In the genomic region with DNA sequence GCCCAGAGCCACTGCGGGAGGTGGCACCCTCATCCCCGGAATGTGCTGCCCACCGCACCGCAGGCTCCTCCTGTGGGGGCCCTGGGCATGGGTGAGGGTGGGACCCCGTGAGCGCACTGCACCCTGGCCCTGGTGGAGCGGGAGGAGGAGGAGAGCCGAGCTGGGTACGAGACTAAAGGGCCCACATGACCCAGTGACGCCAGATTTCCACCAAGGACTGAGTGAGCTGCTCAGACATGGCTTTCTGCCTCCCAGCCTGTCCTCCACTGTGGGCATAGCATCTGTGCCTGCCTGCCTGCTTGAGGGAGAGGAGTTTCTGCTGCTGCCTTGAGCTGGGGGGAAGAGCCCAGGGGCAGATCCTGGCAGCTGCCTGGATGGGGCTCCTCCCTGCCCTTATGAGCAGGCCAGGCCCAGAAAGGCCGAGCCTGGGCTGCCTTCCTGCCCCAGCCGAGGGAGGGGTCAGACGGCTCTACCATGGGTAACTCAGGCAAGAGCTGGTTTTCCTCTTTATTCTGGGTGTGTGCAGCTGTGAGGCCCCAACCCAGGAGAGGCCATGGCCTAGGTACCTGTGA, we compare ENCODE assay signal across 16 cellular contexts.
A peak's percentile ranks its signal among the peaks of the same experiment; 100 is the strongest.
DNase-seq lines count a peak whose midpoint lies in the region; ATAC-seq and TF ChIP-seq lines count a peak whose summit lies in the region.
"Had no signal": no experiment of that assay in that cellular context is flagged by ENCODE, and none has a peak within 500 bp of the region (broad histone marks: within the 10 kb centered on the region; RNA-seq: fewer than 3 reads in every experiment).

No MANE protein-coding gene starts in this region.

- ATAC-seq in HG03135 (IDR thresholded peaks at IDR 0.05; ENCODE audit: unreplicated experiment) = no peak
- no peak for ATAC-seq in HG03175 (IDR thresholded peaks at IDR 0.05; ENCODE audit: unreplicated experiment)
- ATAC-seq: activated T-cell treated with anti-CD3 and anti-CD28 coated beads, Interleukin-2, amount 50 U/mL, for 72 hours; GM23338 had no signal

- H3K27ac ChIP-seq in cardiac muscle cell = peak overlapping the region; percentile 51
- peak overlapping the region; percentile 54 to 63 for H3K27ac ChIP-seq in right atrium auricular region
- H3K27ac ChIP-seq in sigmoid colon = peak overlapping the region in 3 of 4 donors; percentile 25 to 81 (median 78)
- peak overlapping the region; percentile 80 for H3K27ac ChIP-seq in vagina

- intact Hi-C loops in cardiac septum (cut with DNase I) (no loop called here), sigmoid colon (cut with DNase I) (no loop called here), vagina (cut with DNase I) (loop anchor here (10.0 kb wide), 1 partner anchor 90 kb away; a partner anchor contains a TSS)

- TF ChIP-seq POLR2A in sigmoid colon (IDR thresholded peaks at IDR 0.05) (no peak), vagina (IDR thresholded peaks at IDR 0.05) (no peak)

- H3K9me3 ChIP-seq in cardiac muscle cell (ENCODE audit: low read depth) (no peaks in the 10 kb centered on the region), right atrium auricular region (no peaks in the 10 kb centered on the region), sigmoid colon (no peaks in the 10 kb centered on the region), vagina (no peaks in the 10 kb centered on the region)

- TF ChIP-seq CTCF in cardiac muscle cell (IDR thresholded peaks at IDR 0.05; ENCODE audit: low read depth, low read length) (no peak), right atrium auricular region (IDR thresholded peaks at IDR 0.05) (no peak), sigmoid colon (IDR thresholded peaks at IDR 0.05) (no peak), vagina (IDR thresholded peaks at IDR 0.05) (no peak)

- H3K36me3 ChIP-seq in cardiac muscle cell (peaks cover 23% of the 10 kb centered on the region), right atrium auricular region (peaks cover 25% of the 10 kb centered on the region), sigmoid colon (peaks cover 0 to 15% (median 6%) of the 10 kb centered on the region in 4 donors), vagina (peaks cover 0 to 10% of the 10 kb centered on the region in 2 donors)

- no peak overlapping the region for H3K4me3 ChIP-seq in cardiac muscle cell
- no peak overlapping the region for H3K4me3 ChIP-seq in right atrium auricular region
- H3K4me3 ChIP-seq in sigmoid colon = no peak overlapping the region
- H3K4me3 ChIP-seq in vagina = no peak overlapping the region
- H3K4me3 ChIP-seq: GM23338 had no signal

- no peak for TF ChIP-seq EP300 in sigmoid colon (IDR thresholded peaks at IDR 0.05)

- H3K4me1 ChIP-seq in cardiac muscle cell (ENCODE audit: low read depth) = no peaks in the 10 kb centered on the region
- H3K4me1 ChIP-seq in right atrium auricular region = peaks cover 0 to 72% of the 10 kb centered on the region in 2 donors
- H3K4me1 ChIP-seq in sigmoid colon = peaks cover 0 to 64% (median 45%) of the 10 kb centered on the region in 4 donors
- peaks cover 82% of the 10 kb centered on the region for H3K4me1 ChIP-seq in vagina

- WGBS in sigmoid colon, 2 donors = 90 to 92% methylated on average over 13 of the region's 13 CpGs

- DNase-seq in cardiac muscle cell (ENCODE audit: low read depth in 1 of 2, low spot score in 1 of 2) = no peak
- DNase-seq in cardiac septum (ENCODE audit: low spot score) = no peak
- DNase-seq in right atrium auricular region (ENCODE audit: low spot score) = no peak
- DNase-seq in sigmoid colon = no peak
- no peak for DNase-seq in vagina (ENCODE audit: extremely low spot score in 2 of 2)
- no peak for DNase-seq in NCI-H1105 (lab: John Stamatoyannopoulos, UW)
- DNase-seq: ACHN; activated CD4-positive, alpha-beta T cell treated with anti-CD3 and anti-CD28 coated beads, Interleukin-2, amount 10 ng/mL, durations not matched to agents 24 days and 14 days; activated T-cell treated with anti-CD3 and anti-CD28 coated beads, Interleukin-2, amount 50 U/mL, for 72 hours; GF-D8; NCI-H187 treated with DMSO at 0.1 percent for 48 hours; stimulated activated CD4-positive, alpha-beta T cell treated with anti-CD3 and anti-CD28 coated beads, Interleukin-2, amount 100 ng/mL, for 24 hours; stimulated activated CD8-positive, alpha-beta memory T cell treated with anti-CD3 and anti-CD28 coated beads, Interleukin-4, amount 100 ng/mL, for 48 hours had no signal

- H3K27me3 ChIP-seq in cardiac muscle cell (no peaks in the 10 kb centered on the region), right atrium auricular region (no peaks in the 10 kb centered on the region), sigmoid colon (no peaks in the 10 kb centered on the region), vagina (no peaks in the 10 kb centered on the region)
